ENCODE assay signal across 1 cellular context in genomic region chr4:57854748-57855147, GRCh38.
TF ChIP-seq lines count a peak whose summit lies in the region.

No MANE protein-coding gene starts in this region.

TF ChIP-seq in WTC11, 78 proteins besides CTCF, POLR2A, EP300 and RAD21 (continued from another document):
- TF ChIP-seq, protein P1, sequence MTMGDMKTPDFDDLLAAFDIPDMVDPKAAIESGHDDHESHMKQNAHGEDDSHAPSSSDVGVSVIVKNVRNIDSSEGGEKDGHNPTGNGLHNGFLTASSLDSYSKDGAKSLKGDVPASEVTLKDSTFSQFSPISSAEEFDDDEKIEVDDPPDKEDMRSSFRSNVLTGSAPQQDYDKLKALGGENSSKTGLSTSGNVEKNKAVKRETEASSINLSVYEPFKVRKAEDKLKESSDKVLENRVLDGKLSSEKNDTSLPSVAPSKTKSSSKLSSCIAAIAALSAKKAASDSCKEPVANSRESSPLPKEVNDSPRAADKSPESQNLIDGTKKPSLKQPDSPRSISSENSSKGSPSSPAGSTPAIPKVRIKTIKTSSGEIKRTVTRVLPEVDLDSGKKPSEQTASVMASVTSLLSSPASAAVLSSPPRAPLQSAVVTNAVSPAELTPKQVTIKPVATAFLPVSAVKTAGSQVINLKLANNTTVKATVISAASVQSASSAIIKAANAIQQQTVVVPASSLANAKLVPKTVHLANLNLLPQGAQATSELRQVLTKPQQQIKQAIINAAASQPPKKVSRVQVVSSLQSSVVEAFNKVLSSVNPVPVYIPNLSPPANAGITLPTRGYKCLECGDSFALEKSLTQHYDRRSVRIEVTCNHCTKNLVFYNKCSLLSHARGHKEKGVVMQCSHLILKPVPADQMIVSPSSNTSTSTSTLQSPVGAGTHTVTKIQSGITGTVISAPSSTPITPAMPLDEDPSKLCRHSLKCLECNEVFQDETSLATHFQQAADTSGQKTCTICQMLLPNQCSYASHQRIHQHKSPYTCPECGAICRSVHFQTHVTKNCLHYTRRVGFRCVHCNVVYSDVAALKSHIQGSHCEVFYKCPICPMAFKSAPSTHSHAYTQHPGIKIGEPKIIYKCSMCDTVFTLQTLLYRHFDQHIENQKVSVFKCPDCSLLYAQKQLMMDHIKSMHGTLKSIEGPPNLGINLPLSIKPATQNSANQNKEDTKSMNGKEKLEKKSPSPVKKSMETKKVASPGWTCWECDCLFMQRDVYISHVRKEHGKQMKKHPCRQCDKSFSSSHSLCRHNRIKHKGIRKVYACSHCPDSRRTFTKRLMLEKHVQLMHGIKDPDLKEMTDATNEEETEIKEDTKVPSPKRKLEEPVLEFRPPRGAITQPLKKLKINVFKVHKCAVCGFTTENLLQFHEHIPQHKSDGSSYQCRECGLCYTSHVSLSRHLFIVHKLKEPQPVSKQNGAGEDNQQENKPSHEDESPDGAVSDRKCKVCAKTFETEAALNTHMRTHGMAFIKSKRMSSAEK (CRISPR knock-in tag; IDR thresholded peaks at IDR 0.05; ENCODE audit: borderline replicate concordance): no peak
- TF ChIP-seq RELA (CRISPR knock-in tag; IDR thresholded peaks at IDR 0.05; ENCODE audit: borderline replicate concordance) (no peak), HMGXB4 (CRISPR knock-in tag; IDR thresholded peaks at IDR 0.05) (no peak), FOXP1 (CRISPR knock-in tag; IDR thresholded peaks at IDR 0.05; ENCODE audit: borderline replicate concordance) (no peak), TEAD4 (CRISPR knock-in tag; IDR thresholded peaks at IDR 0.05) (no peak), CDX4 (CRISPR knock-in tag; IDR thresholded peaks at IDR 0.05; ENCODE audit: borderline replicate concordance) (no peak)
- TF ChIP-seq, protein P2, sequence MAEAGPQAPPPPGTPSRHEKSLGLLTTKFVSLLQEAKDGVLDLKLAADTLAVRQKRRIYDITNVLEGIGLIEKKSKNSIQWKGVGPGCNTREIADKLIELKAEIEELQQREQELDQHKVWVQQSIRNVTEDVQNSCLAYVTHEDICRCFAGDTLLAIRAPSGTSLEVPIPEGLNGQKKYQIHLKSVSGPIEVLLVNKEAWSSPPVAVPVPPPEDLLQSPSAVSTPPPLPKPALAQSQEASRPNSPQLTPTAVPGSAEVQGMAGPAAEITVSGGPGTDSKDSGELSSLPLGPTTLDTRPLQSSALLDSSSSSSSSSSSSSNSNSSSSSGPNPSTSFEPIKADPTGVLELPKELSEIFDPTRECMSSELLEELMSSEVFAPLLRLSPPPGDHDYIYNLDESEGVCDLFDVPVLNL (CRISPR knock-in tag; IDR thresholded peaks at IDR 0.05; ENCODE audit: borderline replicate concordance, low read depth): no peak
